ENCODE assay signal across 8 cellular contexts in genomic region chr6:11575408-11576033, GRCh38.
DNase-seq lines count a peak whose midpoint lies in the region; ATAC-seq, FAIRE-seq and TF ChIP-seq lines count a peak whose summit lies in the region.

No MANE protein-coding gene starts in this region.

- H3K36me3 Mint-ChIP-seq in T-helper 2 cell treated with Interferon-gamma antibody and Interleukin-4, amounts not matched to agents 5 μg/mL and 100 μg/mL, for 36 hours (ENCODE audit: low read depth), result no peaks in the 10 kb centered on the region

- DNase-seq in GM13977 (ENCODE audit: low spot score), result peak; percentile 53
- peak; percentile 34 for DNase-seq in NCI-H1694 treated with DMSO at 0.1 percent for 48 hours (lab: John Stamatoyannopoulos, UW)
- DNase-seq in T-helper 2 cell treated with Interferon-gamma antibody and Interleukin-4, amounts not matched to agents 5 μg/mL and 100 μg/mL, for 36 hours (ENCODE audit: low spot score), result peak; percentile 19
- peak; percentile 44 to 87 for DNase-seq in T47D (ENCODE audit: low read depth in 1 of 2, low spot score in 1 of 2)
- peak; percentile 48 for DNase-seq in stimulated activated CD4-positive, alpha-beta T cell treated with anti-CD3 and anti-CD28 coated beads, Interleukin-1b, Interleukin-23, amount 100 ng/mL, for 48 hours

- 0 out of 2 replicates have a peak overlapping the region, but pooled peaks have one; percentile 3 for H3K4me3 ChIP-seq in ACC112 (ENCODE audit: low read depth, low read length)

- in situ Hi-C loops in GM13977 (cut with MboI; ENCODE audit: low pct_unique_long_range_greater_than_20kb, low sequenced_read_pairs, unreplicated experiment) (loop anchor here (10.0 kb wide), 1 partner anchor 431 kb away; no protein-coding TSS in a partner anchor), T47D (cut with HindIII; ENCODE audit: low pct_unique_long_range_greater_than_20kb, low sequenced_read_pairs) (no loop called here)

- H3K36me3 ChIP-seq in ACC112 (ENCODE audit: insufficient read depth, low read length), result no peaks in the 10 kb centered on the region

- peak; percentile 86 for FAIRE-seq in islet of Langerhans (lab: Jason Lieb, UNC)

- H3K9me3 Mint-ChIP-seq in T-helper 2 cell treated with Interferon-gamma antibody and Interleukin-4, amounts not matched to agents 5 μg/mL and 100 μg/mL, for 36 hours, result no peaks in the 10 kb centered on the region

- no peaks in the 10 kb centered on the region for H3K4me1 ChIP-seq in ACC112 (ENCODE audit: control insufficient read depth, insufficient read depth, low read length, unreplicated experiment)

- H3K27ac ChIP-seq in ACC112 (ENCODE audit: low read depth, low read length), result no peak overlapping the region

- ATAC-seq in HG02798 (IDR thresholded peaks at IDR 0.05; ENCODE audit: poor library complexity, unreplicated experiment), result peak; percentile 97

- no peaks in the 10 kb centered on the region for H3K4me1 Mint-ChIP-seq in T-helper 2 cell treated with Interferon-gamma antibody and Interleukin-4, amounts not matched to agents 5 μg/mL and 100 μg/mL, for 36 hours (ENCODE audit: low read depth)

- no peaks in the 10 kb centered on the region for H3K79me2 ChIP-seq in ACC112 (ENCODE audit: control insufficient read depth, insufficient read depth, low read length, unreplicated experiment)

- no peak overlapping the region for H2AFZ ChIP-seq in ACC112 (ENCODE audit: low read length, unreplicated experiment)

- H3K27me3 ChIP-seq in ACC112 (ENCODE audit: insufficient read depth, low read length), result no peaks in the 10 kb centered on the region

- no peak overlapping the region for H3K4me3 Mint-ChIP-seq in T-helper 2 cell treated with Interferon-gamma antibody and Interleukin-4, amounts not matched to agents 5 μg/mL and 100 μg/mL, for 36 hours

- H3K27me3 Mint-ChIP-seq in T-helper 2 cell treated with Interferon-gamma antibody and Interleukin-4, amounts not matched to agents 5 μg/mL and 100 μg/mL, for 36 hours (ENCODE audit: low read depth), result no peaks in the 10 kb centered on the region

- H3K27ac Mint-ChIP-seq in T-helper 2 cell treated with Interferon-gamma antibody and Interleukin-4, amounts not matched to agents 5 μg/mL and 100 μg/mL, for 36 hours, result no peak overlapping the region

- peak; percentile 91 for TF ChIP-seq CTCF in GM13977 (IDR thresholded peaks at IDR 0.05; ENCODE audit: extremely low read depth, insufficient read depth, missing control alignments)
